In genomic region chr13:52862358-52863206, GRCh38 we compare ENCODE assay signal across 1 cellular context.
TF ChIP-seq lines count a peak whose summit lies in the region.

No MANE protein-coding gene starts in this region.

TF ChIP-seq in liver, 16 proteins besides CTCF, POLR2A, EP300 and RAD21 (continued from another document):
- TF ChIP-seq REST (IDR thresholded peaks at IDR 0.05), result no peak
- no peak for TF ChIP-seq JUND (IDR thresholded peaks at IDR 0.05)
- TF ChIP-seq HNF4G (IDR thresholded peaks at IDR 0.05), result no peak
